Comparison of ENCODE assay signal across 1 cellular context in genomic region chr6:151412905-151413304, GRCh38.
TF ChIP-seq lines count a peak whose summit lies in the region.

No MANE protein-coding gene starts in this region.

TF ChIP-seq in GM12878, 131 proteins besides CTCF, POLR2A, EP300 and RAD21:
- TF ChIP-seq SPI1 (IDR thresholded peaks at IDR 0.05; ENCODE audit: borderline replicate concordance, insufficient read depth, low read depth, low read length) (peak; percentile 41; the same call in 1 of the 2 replicates), PRDM15 (CRISPR knock-in tag; IDR thresholded peaks at IDR 0.05) (no peak), HCFC1 (IDR thresholded peaks at IDR 0.05; ENCODE audit: low read length) (no peak)
